ENCODE assay signal across 2 cellular contexts in genomic region chr20:34842143-34842542, GRCh38.
TF ChIP-seq lines count a peak whose summit lies in the region.

No MANE protein-coding gene starts in this region.

TF ChIP-seq in HepG2, 621 proteins besides CTCF, POLR2A, EP300 and RAD21:
- TF ChIP-seq, protein P1, sequence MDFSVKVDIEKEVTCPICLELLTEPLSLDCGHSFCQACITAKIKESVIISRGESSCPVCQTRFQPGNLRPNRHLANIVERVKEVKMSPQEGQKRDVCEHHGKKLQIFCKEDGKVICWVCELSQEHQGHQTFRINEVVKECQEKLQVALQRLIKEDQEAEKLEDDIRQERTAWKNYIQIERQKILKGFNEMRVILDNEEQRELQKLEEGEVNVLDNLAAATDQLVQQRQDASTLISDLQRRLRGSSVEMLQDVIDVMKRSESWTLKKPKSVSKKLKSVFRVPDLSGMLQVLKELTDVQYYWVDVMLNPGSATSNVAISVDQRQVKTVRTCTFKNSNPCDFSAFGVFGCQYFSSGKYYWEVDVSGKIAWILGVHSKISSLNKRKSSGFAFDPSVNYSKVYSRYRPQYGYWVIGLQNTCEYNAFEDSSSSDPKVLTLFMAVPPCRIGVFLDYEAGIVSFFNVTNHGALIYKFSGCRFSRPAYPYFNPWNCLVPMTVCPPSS (IDR thresholded peaks at IDR 0.05), result 0 out of 2 replicates have a peak, but pooled peaks have one; percentile 31
- peak; percentile 95 for TF ChIP-seq PCBP2 (optimal IDR thresholded peaks at IDR 0.05; ENCODE audit: low read depth, low read length, poor library complexity, severe bottlenecking)
- TF ChIP-seq, protein P2, sequence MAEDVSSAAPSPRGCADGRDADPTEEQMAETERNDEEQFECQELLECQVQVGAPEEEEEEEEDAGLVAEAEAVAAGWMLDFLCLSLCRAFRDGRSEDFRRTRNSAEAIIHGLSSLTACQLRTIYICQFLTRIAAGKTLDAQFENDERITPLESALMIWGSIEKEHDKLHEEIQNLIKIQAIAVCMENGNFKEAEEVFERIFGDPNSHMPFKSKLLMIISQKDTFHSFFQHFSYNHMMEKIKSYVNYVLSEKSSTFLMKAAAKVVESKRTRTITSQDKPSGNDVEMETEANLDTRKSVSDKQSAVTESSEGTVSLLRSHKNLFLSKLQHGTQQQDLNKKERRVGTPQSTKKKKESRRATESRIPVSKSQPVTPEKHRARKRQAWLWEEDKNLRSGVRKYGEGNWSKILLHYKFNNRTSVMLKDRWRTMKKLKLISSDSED (CRISPR knock-in tag; IDR thresholded peaks at IDR 0.05), result no peak
- TF ChIP-seq JARID2 (CRISPR knock-in tag; IDR thresholded peaks at IDR 0.05; ENCODE audit: insufficient replicate concordance), result no peak
- no peak for TF ChIP-seq MBD4 (IDR thresholded peaks at IDR 0.05; ENCODE audit: borderline replicate concordance, low read length)
- TF ChIP-seq, protein P3, sequence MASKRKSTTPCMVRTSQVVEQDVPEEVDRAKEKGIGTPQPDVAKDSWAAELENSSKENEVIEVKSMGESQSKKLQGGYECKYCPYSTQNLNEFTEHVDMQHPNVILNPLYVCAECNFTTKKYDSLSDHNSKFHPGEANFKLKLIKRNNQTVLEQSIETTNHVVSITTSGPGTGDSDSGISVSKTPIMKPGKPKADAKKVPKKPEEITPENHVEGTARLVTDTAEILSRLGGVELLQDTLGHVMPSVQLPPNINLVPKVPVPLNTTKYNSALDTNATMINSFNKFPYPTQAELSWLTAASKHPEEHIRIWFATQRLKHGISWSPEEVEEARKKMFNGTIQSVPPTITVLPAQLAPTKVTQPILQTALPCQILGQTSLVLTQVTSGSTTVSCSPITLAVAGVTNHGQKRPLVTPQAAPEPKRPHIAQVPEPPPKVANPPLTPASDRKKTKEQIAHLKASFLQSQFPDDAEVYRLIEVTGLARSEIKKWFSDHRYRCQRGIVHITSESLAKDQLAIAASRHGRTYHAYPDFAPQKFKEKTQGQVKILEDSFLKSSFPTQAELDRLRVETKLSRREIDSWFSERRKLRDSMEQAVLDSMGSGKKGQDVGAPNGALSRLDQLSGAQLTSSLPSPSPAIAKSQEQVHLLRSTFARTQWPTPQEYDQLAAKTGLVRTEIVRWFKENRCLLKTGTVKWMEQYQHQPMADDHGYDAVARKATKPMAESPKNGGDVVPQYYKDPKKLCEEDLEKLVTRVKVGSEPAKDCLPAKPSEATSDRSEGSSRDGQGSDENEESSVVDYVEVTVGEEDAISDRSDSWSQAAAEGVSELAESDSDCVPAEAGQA (IDR thresholded peaks at IDR 0.05; ENCODE audit: low read depth), result no peak
- TF ChIP-seq, protein P3 (CRISPR knock-in tag; IDR thresholded peaks at IDR 0.05; ENCODE audit: borderline replicate concordance), result no peak
- 0 out of 2 replicates have a peak, but pooled peaks have one; percentile 23 for TF ChIP-seq FOXK2 (IDR thresholded peaks at IDR 0.05)
- peak; percentile 65; the same call in 1 of the 2 replicates for TF ChIP-seq NONO (IDR thresholded peaks at IDR 0.05)
- TF ChIP-seq NONO (CRISPR knock-in tag; conservative IDR thresholded peaks at IDR 0.05), result no peak

TF ChIP-seq in H1, 55 proteins besides CTCF, POLR2A, EP300 and RAD21:
- TF ChIP-seq GTF2F1 (IDR thresholded peaks at IDR 0.05; ENCODE audit: borderline replicate concordance, low read depth, low read length), result no peak
